1 cellular context compared by ENCODE assay signal in genomic region chr2:101297383-101297782, GRCh38.
TF ChIP-seq lines count a peak whose summit lies in the region.

No MANE protein-coding gene starts in this region.

TF ChIP-seq in HepG2, 621 proteins besides CTCF, POLR2A, EP300 and RAD21:
- no peak for TF ChIP-seq IRF9 (CRISPR knock-in tag; IDR thresholded peaks at IDR 0.05; ENCODE audit: borderline replicate concordance)
- TF ChIP-seq SP2 (CRISPR knock-in tag; IDR thresholded peaks at IDR 0.05) = no peak
- peak; percentile 93 for TF ChIP-seq ZNF121 (CRISPR knock-in tag; IDR thresholded peaks at IDR 0.05)
- no peak for TF ChIP-seq ZNF609 (CRISPR knock-in tag; IDR thresholded peaks at IDR 0.05; ENCODE audit: borderline replicate concordance)
- no peak for TF ChIP-seq PRMT3 (CRISPR knock-in tag; IDR thresholded peaks at IDR 0.05; ENCODE audit: borderline replicate concordance, low read depth)
- TF ChIP-seq CCDC6 (CRISPR knock-in tag; IDR thresholded peaks at IDR 0.05) = no peak
